ENCODE assay signal across 36 cellular contexts in the genomic region with DNA sequence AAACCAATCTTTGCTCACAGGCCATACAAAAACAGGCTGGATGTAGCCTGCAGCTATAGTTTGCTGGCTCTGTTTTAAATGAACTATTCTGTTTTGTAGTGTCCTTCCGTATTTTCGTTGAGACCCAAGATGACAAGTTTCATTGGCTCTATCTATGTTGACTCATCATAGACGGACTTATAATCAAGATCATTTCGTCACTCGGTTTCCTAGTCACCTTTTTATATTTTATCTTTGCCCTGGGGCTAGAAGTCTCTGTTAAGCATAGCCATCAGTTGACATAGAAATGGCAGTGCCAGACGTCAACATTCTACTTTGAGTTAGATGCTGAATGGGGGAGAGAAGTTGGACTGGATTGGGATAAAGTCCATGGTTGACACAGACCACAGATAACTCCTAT.
"Had no signal": no experiment of that assay in that cellular context is flagged by ENCODE, and none has a peak within 500 bp of the region (broad histone marks: within the 10 kb centered on the region; RNA-seq: fewer than 3 reads in every experiment).

No MANE protein-coding gene starts in this region.

- H3K36me3 ChIP-seq: adrenal gland, esophagus squamous epithelium, gastroesophageal sphincter, heart right ventricle, WERI-Rb-1 had no signal

- H3K27ac Mint-ChIP-seq: activated B cell treated with CpG ODN at 0.5 μM for 24 hours; activated CD4-positive, alpha-beta memory T cell treated with anti-CD3 and anti-CD28 coated beads for 36 hours; activated CD8-positive, alpha-beta memory T cell treated with anti-CD3 and anti-CD28 coated beads, Interleukin-2, amount 10 ng/mL, durations not matched to agents 7 days and 5 days; activated CD8-positive, alpha-beta T cell treated with anti-CD3 and anti-CD28 coated beads, Interleukin-2, amount 10 ng/mL, durations not matched to agents 7 days and 5 days; activated naive CD4-positive, alpha-beta T cell treated with anti-CD3 and anti-CD28 coated beads for 36 hours; activated naive CD4-positive, alpha-beta T cell treated with anti-CD3 and anti-CD28 coated beads, Interleukin-2, amount 50 U/mL, for 24 hours; activated naive CD8-positive, alpha-beta T cell treated with anti-CD3 and anti-CD28 coated beads for 36 hours; activated naive CD8-positive, alpha-beta T cell treated with anti-CD3 and anti-CD28 coated beads, Interleukin-2, amount 50 U/mL, for 24 hours; activated T-helper 1 cell treated with anti-CD3 and anti-CD28 coated beads, Interleukin-12 subunit alpha, Interleukin-12 subunit beta, Interleukin-2, Interleukin-4 antibody, amounts not matched to agents 30 ng/mL and 10 ng/mL and 1 ng/mL, durations not matched to agents 14 hours and 24 hours and 36 hours; activated T-helper 2 cell treated with anti-CD3 and anti-CD28 coated beads, Interferon-gamma antibody, Interleukin-2, Interleukin-4, amounts not matched to agents 10 μg/mL and 5 μg/mL and 100 μg/mL, durations not matched to agents 14 hours and 24 hours and 36 hours; effector memory CD8-positive, alpha-beta T cell; T-helper 17 cell; T-helper 2 cell treated with Interferon-gamma antibody and Interleukin-4, amounts not matched to agents 5 μg/mL and 100 μg/mL, for 36 hours had no signal

- H3K27me3 ChIP-seq: body of pancreas had no signal

- FAIRE-seq: colon had no signal

- ATAC-seq: activated CD4-positive, CD25-positive, alpha-beta regulatory T cell treated with anti-CD3 and anti-CD28 coated beads, Interleukin-2, amount 50 U/mL, for 24 hours; activated CD8-positive, alpha-beta memory T cell treated with anti-CD3 and anti-CD28 coated beads, Interleukin-2, amount 10 ng/mL, durations not matched to agents 7 days and 5 days; activated CD8-positive, alpha-beta T cell treated with anti-CD3 and anti-CD28 coated beads, Interleukin-2, amount 10 ng/mL, durations not matched to agents 7 days and 5 days; activated naive CD8-positive, alpha-beta T cell treated with anti-CD3 and anti-CD28 coated beads, Interleukin-2, amount 50 U/mL, for 24 hours; body of pancreas; effector memory CD8-positive, alpha-beta T cell; gastroesophageal sphincter; heart right ventricle; T-helper 17 cell had no signal

- H3K27me3 Mint-ChIP-seq: activated B cell treated with CpG ODN at 0.5 μM for 24 hours had no signal

- H3K9me3 Mint-ChIP-seq: activated B cell treated with CpG ODN at 0.5 μM for 24 hours; activated CD4-positive, alpha-beta memory T cell treated with anti-CD3 and anti-CD28 coated beads for 36 hours; activated naive CD4-positive, alpha-beta T cell treated with anti-CD3 and anti-CD28 coated beads for 36 hours; activated naive CD4-positive, alpha-beta T cell treated with anti-CD3 and anti-CD28 coated beads, Interleukin-2, amount 50 U/mL, for 24 hours; activated naive CD8-positive, alpha-beta T cell treated with anti-CD3 and anti-CD28 coated beads for 36 hours; activated naive CD8-positive, alpha-beta T cell treated with anti-CD3 and anti-CD28 coated beads, Interleukin-2, amount 50 U/mL, for 24 hours; activated T-helper 1 cell treated with anti-CD3 and anti-CD28 coated beads, Interleukin-12 subunit alpha, Interleukin-12 subunit beta, Interleukin-2, Interleukin-4 antibody, amounts not matched to agents 30 ng/mL and 10 ng/mL and 1 ng/mL, durations not matched to agents 14 hours and 24 hours and 36 hours; activated T-helper 2 cell treated with anti-CD3 and anti-CD28 coated beads, Interferon-gamma antibody, Interleukin-2, Interleukin-4, amounts not matched to agents 10 μg/mL and 5 μg/mL and 100 μg/mL, durations not matched to agents 14 hours and 24 hours and 36 hours; effector memory CD8-positive, alpha-beta T cell; T-helper 2 cell treated with Interferon-gamma antibody and Interleukin-4, amounts not matched to agents 5 μg/mL and 100 μg/mL, for 36 hours had no signal

- DNase-seq: activated B cell treated with CpG ODN at 0.5 μM for 24 hours; activated CD4-positive, alpha-beta memory T cell treated with anti-CD3 and anti-CD28 coated beads for 36 hours; activated CD4-positive, alpha-beta T cell treated with anti-CD3 and anti-CD28 coated beads for 48 hours; activated CD4-positive, alpha-beta T cell treated with anti-CD3 and anti-CD28 coated beads, Interleukin-2, amount 50 U/mL, for 1 hour; activated CD8-positive, alpha-beta memory T cell treated with anti-CD3 and anti-CD28 coated beads, Interleukin-2, amount 10 ng/mL, durations not matched to agents 7 days and 5 days; activated CD8-positive, alpha-beta memory T cell treated with anti-CD3 and anti-CD28 coated beads, Interleukin-2, amount 50 U/mL, for 4 hours; activated CD8-positive, alpha-beta T cell treated with anti-CD3 and anti-CD28 coated beads, Interleukin-2, amount 10 ng/mL, durations not matched to agents 7 days and 5 days; activated effector memory CD4-positive, alpha-beta T cell treated with anti-CD3 and anti-CD28 coated beads, Interleukin-2, amount 50 U/mL, for 16 hours; activated naive CD4-positive, alpha-beta T cell treated with anti-CD3 and anti-CD28 coated beads for 36 hours; activated naive CD8-positive, alpha-beta T cell treated with anti-CD3 and anti-CD28 coated beads for 36 hours; activated naive CD8-positive, alpha-beta T cell treated with anti-CD3 and anti-CD28 coated beads, Interleukin-2, amount 50 U/mL, for 24 hours; activated T-cell treated with anti-CD3 and anti-CD28 coated beads, Interleukin-2, amount 50 U/mL, for 1 hour; activated T-cell treated with anti-CD3 and anti-CD28 coated beads, Interleukin-2, amount 50 U/mL, for 48 hours; adrenal gland; amygdala; aorta; body of pancreas; caudate nucleus; cortex of kidney; dermis blood vessel endothelial cell; effector CD4-positive, alpha-beta T cell; effector memory CD8-positive, alpha-beta T cell; erythroblast; esophagus squamous epithelium; foreskin melanocyte; heart right ventricle; T-helper 17 cell; T1000; WERI-Rb-1 had no signal

- H3K27ac ChIP-seq: adrenal gland, body of pancreas, esophagus squamous epithelium, gastroesophageal sphincter, heart right ventricle, WERI-Rb-1 had no signal

- H3K36me3 Mint-ChIP-seq: activated CD4-positive, alpha-beta memory T cell treated with anti-CD3 and anti-CD28 coated beads for 36 hours; activated CD8-positive, alpha-beta memory T cell treated with anti-CD3 and anti-CD28 coated beads, Interleukin-2, amount 10 ng/mL, durations not matched to agents 7 days and 5 days; activated naive CD4-positive, alpha-beta T cell treated with anti-CD3 and anti-CD28 coated beads, Interleukin-2, amount 50 U/mL, for 24 hours; activated naive CD8-positive, alpha-beta T cell treated with anti-CD3 and anti-CD28 coated beads for 36 hours had no signal

- H3K4me3 Mint-ChIP-seq: activated B cell treated with CpG ODN at 0.5 μM for 24 hours; activated CD4-positive, alpha-beta memory T cell treated with anti-CD3 and anti-CD28 coated beads for 36 hours; activated CD8-positive, alpha-beta memory T cell treated with anti-CD3 and anti-CD28 coated beads, Interleukin-2, amount 10 ng/mL, durations not matched to agents 7 days and 5 days; activated CD8-positive, alpha-beta T cell treated with anti-CD3 and anti-CD28 coated beads, Interleukin-2, amount 10 ng/mL, durations not matched to agents 7 days and 5 days; activated naive CD4-positive, alpha-beta T cell treated with anti-CD3 and anti-CD28 coated beads for 36 hours; activated naive CD4-positive, alpha-beta T cell treated with anti-CD3 and anti-CD28 coated beads, Interleukin-2, amount 50 U/mL, for 24 hours; activated naive CD8-positive, alpha-beta T cell treated with anti-CD3 and anti-CD28 coated beads for 36 hours; activated naive CD8-positive, alpha-beta T cell treated with anti-CD3 and anti-CD28 coated beads, Interleukin-2, amount 50 U/mL, for 24 hours; activated T-helper 1 cell treated with anti-CD3 and anti-CD28 coated beads, Interleukin-12 subunit alpha, Interleukin-12 subunit beta, Interleukin-2, Interleukin-4 antibody, amounts not matched to agents 30 ng/mL and 10 ng/mL and 1 ng/mL, durations not matched to agents 14 hours and 24 hours and 36 hours; effector memory CD8-positive, alpha-beta T cell; T-helper 17 cell; T-helper 2 cell treated with Interferon-gamma antibody and Interleukin-4, amounts not matched to agents 5 μg/mL and 100 μg/mL, for 36 hours had no signal

- H3K4me3 ChIP-seq: adrenal gland, body of pancreas, esophagus squamous epithelium, gastroesophageal sphincter, heart right ventricle had no signal

- H3K9me3 ChIP-seq: adrenal gland, body of pancreas, esophagus squamous epithelium, gastroesophageal sphincter, heart right ventricle had no signal
